ENCODE assay signal across 8 cellular contexts in the genomic region with DNA sequence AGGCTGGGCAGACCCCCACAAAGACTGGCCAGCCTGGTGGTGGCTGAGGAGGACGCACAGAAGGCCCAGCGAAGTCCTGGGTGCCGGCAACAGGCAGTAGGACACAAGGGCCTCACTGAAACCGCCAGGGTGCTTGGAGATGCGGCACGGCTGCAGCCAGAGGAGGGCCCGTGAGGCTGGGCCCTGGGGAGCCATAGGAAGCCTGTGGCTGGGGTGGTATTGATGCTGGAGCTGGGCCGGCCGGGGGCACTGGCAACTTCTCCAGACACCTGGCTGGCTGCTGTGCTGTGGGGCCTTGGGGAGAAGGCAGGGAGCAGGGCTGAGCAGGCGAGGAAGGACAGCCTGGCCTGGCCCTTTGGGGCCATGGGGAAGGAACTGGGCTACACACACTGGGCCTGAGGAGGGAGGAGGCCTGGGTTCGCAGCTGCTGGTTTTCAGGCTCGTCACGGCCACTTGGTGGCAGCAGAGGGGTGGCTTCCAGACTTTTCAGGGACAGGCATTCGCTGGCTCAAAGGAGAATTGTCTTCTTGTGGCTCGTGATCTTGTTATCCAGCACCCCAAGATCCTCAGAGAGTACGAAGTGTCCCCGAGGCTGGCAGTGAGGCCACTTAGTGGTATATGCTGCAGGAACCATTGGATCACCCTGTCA. TPM values are rescaled to one million over a fixed set of nuclear protein-coding genes. Genes with fewer than 3 reads are reported as not detected.
A peak's percentile ranks its signal among the peaks of the same experiment; 100 is the strongest.
DNase-seq lines count a peak whose midpoint lies in the region; ATAC-seq, FAIRE-seq and TF ChIP-seq lines count a peak whose summit lies in the region.

No MANE protein-coding gene starts in this region.

- no peak overlapping the region for H3K27ac Mint-ChIP-seq in activated CD4-positive, alpha-beta memory T cell treated with anti-CD3 and anti-CD28 coated beads, Interleukin-2, amount 10 ng/mL, durations not matched to agents 7 days and 5 days
- no peak overlapping the region for H3K27ac Mint-ChIP-seq in memory B cell

- POLR2A ChIA-PET in activated CD4-positive, alpha-beta memory T cell treated with anti-CD3 and anti-CD28 coated beads, Interleukin-2, amount 10 ng/mL, durations not matched to agents 7 days and 5 days (lab: Charles Lee), result interaction anchor here (1.4 kb wide), 1 partner anchor 92 kb away, joined by 3 read pairs; no protein-coding TSS in a partner anchor

- no peaks in the 10 kb centered on the region for H3K36me3 Mint-ChIP-seq in activated CD4-positive, alpha-beta memory T cell treated with anti-CD3 and anti-CD28 coated beads, Interleukin-2, amount 10 ng/mL, durations not matched to agents 7 days and 5 days (ENCODE audit: low read depth)
- no peaks in the 10 kb centered on the region for H3K36me3 Mint-ChIP-seq in memory B cell

- no peaks in the 10 kb centered on the region for H3K4me1 Mint-ChIP-seq in activated CD4-positive, alpha-beta memory T cell treated with anti-CD3 and anti-CD28 coated beads, Interleukin-2, amount 10 ng/mL, durations not matched to agents 7 days and 5 days
- H3K4me1 Mint-ChIP-seq in memory B cell, result peaks cover 3% of the 10 kb centered on the region

- CTCF ChIA-PET in activated CD4-positive, alpha-beta memory T cell treated with anti-CD3 and anti-CD28 coated beads, Interleukin-2, amount 10 ng/mL, durations not matched to agents 7 days and 5 days (lab: Charles Lee), result interaction anchor here (0.8 to 1.4 kb wide), 5 partner anchors 8 to 113 kb away, joined by 4 to 8 read pairs (median 4); no protein-coding TSS in a partner anchor

- ATAC-seq in memory B cell (ENCODE audit: low read depth) (peak; percentile 79), GM19397 (IDR thresholded peaks at IDR 0.05; ENCODE audit: unreplicated experiment) (no peak)

- no peaks in the 10 kb centered on the region for H3K27me3 Mint-ChIP-seq in activated CD4-positive, alpha-beta memory T cell treated with anti-CD3 and anti-CD28 coated beads, Interleukin-2, amount 10 ng/mL, durations not matched to agents 7 days and 5 days
- H3K27me3 Mint-ChIP-seq in memory B cell, result peaks cover 10% of the 10 kb centered on the region

- H3K9me3 Mint-ChIP-seq in activated CD4-positive, alpha-beta memory T cell treated with anti-CD3 and anti-CD28 coated beads, Interleukin-2, amount 10 ng/mL, durations not matched to agents 7 days and 5 days, result no peaks in the 10 kb centered on the region
- no peaks in the 10 kb centered on the region for H3K9me3 Mint-ChIP-seq in memory B cell

- DNase-seq in AG08396 (ENCODE audit: low spot score) (peak; percentile 85), GM12891 (ENCODE audit: insufficient read length, low spot score) (peak; percentile 75), NCI-H2227 treated with DMSO at 0.1 percent for 48 hours (lab: John Stamatoyannopoulos, UW) (peak; percentile 24), memory B cell (ENCODE audit: low spot score in 2 of 2) (peak; percentile 50 to 57)
- peak; percentile 63 for DNase-seq in activated CD4-positive, alpha-beta memory T cell treated with anti-CD3 and anti-CD28 coated beads, Interleukin-2, amount 10 ng/mL, durations not matched to agents 7 days and 5 days
- DNase-seq in effector CD4-positive, alpha-beta T cell, result peak; percentile 45
- DNase-seq in stimulated activated CD8-positive, alpha-beta memory T cell treated with anti-CD3 and anti-CD28 coated beads, Interleukin-4, amount 100 ng/mL, for 48 hours, result peak; percentile 69

- TF ChIP-seq POLR2A in GM12891 (IDR thresholded peaks at IDR 0.05; ENCODE audit: low read depth, low read length), result no peak

- no peak overlapping the region for H3K4me3 Mint-ChIP-seq in activated CD4-positive, alpha-beta memory T cell treated with anti-CD3 and anti-CD28 coated beads, Interleukin-2, amount 10 ng/mL, durations not matched to agents 7 days and 5 days
- no peak overlapping the region for H3K4me3 Mint-ChIP-seq in memory B cell

- FAIRE-seq in GM12891 (lab: Jason Lieb, UNC), result peak; percentile 94

TF ChIP-seq in GM12891, 5 proteins besides CTCF, POLR2A, EP300 and RAD21:
- TF ChIP-seq POU2F2 (IDR thresholded peaks at IDR 0.05; ENCODE audit: low read depth, low read length) (no peak), SPI1 (IDR thresholded peaks at IDR 0.05; ENCODE audit: low read depth, low read length) (no peak), PAX5 (IDR thresholded peaks at IDR 0.05; ENCODE audit: insufficient read depth, low read length, severe bottlenecking) (no peak), POLR2AphosphoS5 (IDR thresholded peaks at IDR 0.05; ENCODE audit: low read depth, low read length) (no peak), TAF1 (IDR thresholded peaks at IDR 0.05; ENCODE audit: low read depth, low read length) (no peak)

RNA-seq across cellular contexts. Expression of a gene that starts 37.2 kb away (rescaled TPM):
- 0.03 TPM for polyA plus RNA-seq in GM12891 (2012; ENCODE audit: low read depth, missing spikeins)
- total RNA-seq in activated CD4-positive, alpha-beta memory T cell treated with anti-CD3 and anti-CD28 coated beads, Interleukin-2, amount 10 ng/mL, durations not matched to agents 7 days and 5 days, result not detected

RNA-seq across cellular contexts. Expression of a gene that starts 44.3 kb away (rescaled TPM):
- 12.6 TPM for polyA plus RNA-seq in GM12891 (2012; ENCODE audit: low read depth, missing spikeins)
- total RNA-seq in activated CD4-positive, alpha-beta memory T cell treated with anti-CD3 and anti-CD28 coated beads, Interleukin-2, amount 10 ng/mL, durations not matched to agents 7 days and 5 days, result 10 to 100 TPM; 21.1 to 21.8 TPM

RNA-seq across cellular contexts. Expression of a gene that starts 59.9 kb away (rescaled TPM):
- polyA plus RNA-seq in GM12891 (2012; ENCODE audit: low read depth, missing spikeins), result not detected
- not detected for total RNA-seq in activated CD4-positive, alpha-beta memory T cell treated with anti-CD3 and anti-CD28 coated beads, Interleukin-2, amount 10 ng/mL, durations not matched to agents 7 days and 5 days

Comparison
In these comparisons a context has a peak if more than half of its experiments do, and no peak if none do; other contexts are left out.
1. DNase-seq: peak in every context shown above with its lines; median percentile 85 in AG08396; 75 in GM12891; 69 in stimulated activated CD8-positive, alpha-beta memory T cell treated with anti-CD3 and anti-CD28 coated beads, Interleukin-4, amount 100 ng/mL, for 48 hours; 63 in activated CD4-positive, alpha-beta memory T cell treated with anti-CD3 and anti-CD28 coated beads, Interleukin-2, amount 10 ng/mL, durations not matched to agents 7 days and 5 days; 54 in memory B cell; 45 in effector CD4-positive, alpha-beta T cell; 24 in NCI-H2227 treated with DMSO at 0.1 percent for 48 hours.